Comparison of ENCODE assay signal across 14 cellular contexts in genomic region chr20:36633285-36633772, GRCh38. TPM values are rescaled to one million over a fixed set of nuclear protein-coding genes. Genes with fewer than 3 reads are reported as not detected.
"Had no signal": no experiment of that assay in that cellular context is flagged by ENCODE, and none has a peak within 500 bp of the region (broad histone marks: within the 10 kb centered on the region; RNA-seq: fewer than 3 reads in every experiment).

No MANE protein-coding gene starts in this region.

- H3K9me3 Mint-ChIP-seq: endodermal cell had no signal

- H3K4me1 ChIP-seq: tibial nerve, vagina had no signal

- H3K36me3 ChIP-seq: ovary, tibial nerve, vagina had no signal

- H3K4me3 ChIP-seq: heart left ventricle, ovary, SK-N-MC, tibial nerve, vagina had no signal

- H3K4me3 Mint-ChIP-seq: endodermal cell had no signal

- ATAC-seq: heart left ventricle had no signal

- H3K27ac ChIP-seq: heart left ventricle, ovary, SK-N-MC, tibial nerve, vagina had no signal

- DNase-seq: activated CD4-positive, alpha-beta T cell treated with anti-CD3 and anti-CD28 coated beads for 1 hour; heart left ventricle; mesendoderm; ovary; stimulated activated CD4-positive, alpha-beta T cell treated with anti-CD3 and anti-CD28 coated beads, Interleukin-12 subunit alpha, Interleukin-12 subunit beta, amount 100 ng/mL, for 4 hours; stimulated activated CD4-positive, alpha-beta T cell treated with anti-CD3 and anti-CD28 coated beads, Interleukin-2, amount 100 ng/mL, for 24 hours had no signal

- H3K27me3 ChIP-seq: heart left ventricle, ovary, tibial nerve, vagina had no signal

- H3K27ac Mint-ChIP-seq: endodermal cell had no signal

- H3K9me3 ChIP-seq: heart left ventricle, ovary, tibial nerve, vagina had no signal

RNA-seq across cellular contexts. Expression of gene SLA2, which starts 12.7 kb away (rescaled TPM):
- total RNA-seq: bronchial epithelial cell, chondrocyte, dermis microvascular lymphatic vessel endothelial cell, epithelial cell of proximal tubule had no signal
